Comparison of ENCODE assay signal across 8 cellular contexts in the genomic region with DNA sequence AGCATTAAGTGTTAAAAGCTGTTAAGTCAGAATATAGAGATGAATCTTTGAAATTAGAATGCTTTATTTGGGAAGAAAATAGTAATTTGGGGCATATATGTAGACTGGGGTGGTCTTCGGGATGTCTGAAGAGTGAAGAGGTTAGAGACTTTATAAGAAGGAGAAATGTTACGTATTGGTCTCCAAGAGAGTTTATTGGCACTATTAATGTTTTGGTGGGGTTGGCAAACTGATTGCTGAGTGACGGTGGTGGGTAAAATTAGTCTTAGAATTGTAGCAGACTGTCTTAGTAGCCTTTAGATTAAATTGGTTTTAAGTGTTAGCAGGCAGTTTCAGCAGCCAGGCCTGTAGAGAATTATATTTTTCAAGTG. TPM values are rescaled to one million over a fixed set of nuclear protein-coding genes. Genes with fewer than 3 reads are reported as not detected.
DNase-seq lines count a peak whose midpoint lies in the region; ATAC-seq and TF ChIP-seq lines count a peak whose summit lies in the region.

No MANE protein-coding gene starts in this region.

- no peaks in the 10 kb centered on the region for H3K9me2 ChIP-seq in hepatocyte (replicated peaks; ENCODE audit: insufficient read depth)

- H4K20me1 ChIP-seq in hepatocyte (ENCODE audit: insufficient read depth, poor library complexity, severe bottlenecking), result no peaks in the 10 kb centered on the region

- H3K4me2 ChIP-seq in hepatocyte, result peak overlapping the region; percentile 78

- TF ChIP-seq POLR2A in spleen (IDR thresholded peaks at IDR 0.05), result no peak

- no peak for TF ChIP-seq CTCF in WI38 (IDR thresholded peaks at IDR 0.05; ENCODE audit: low read depth, low read length)
- TF ChIP-seq CTCF in hepatocyte (IDR thresholded peaks at IDR 0.05; ENCODE audit: poor library complexity), result no peak
- TF ChIP-seq CTCF in spleen (IDR thresholded peaks at IDR 0.05 in 8 of 11, conservative IDR thresholded peaks at IDR 0.05 in 3 of 11), result no peak

- H3K79me2 ChIP-seq in hepatocyte, result no peaks in the 10 kb centered on the region

- DNase-seq in NCI-H2171 treated with DMSO at 0.1 percent for 48 hours (lab: John Stamatoyannopoulos, UW) (peak; percentile 23), NCI-H2171 (lab: John Stamatoyannopoulos, UW) (no peak), hepatocyte (ENCODE audit: low spot score) (no peak), spleen (no peak), RKO (ENCODE audit: low spot score) (no peak)
- no peak for DNase-seq in stimulated activated CD8-positive, alpha-beta memory T cell treated with anti-CD3 and anti-CD28 coated beads, Interleukin-4, amount 100 ng/mL, for 48 hours

- H2AFZ ChIP-seq in hepatocyte, result peak overlapping the region; percentile 77

- no peaks in the 10 kb centered on the region for H3K4me1 ChIP-seq in hepatocyte (ENCODE audit: insufficient read depth)
- H3K4me1 ChIP-seq in spleen, result peaks cover 10 to 46% (median 31%) of the 10 kb centered on the region in 6 donors

- no peaks in the 10 kb centered on the region for H3K27me3 ChIP-seq in hepatocyte
- no peaks in the 10 kb centered on the region for H3K27me3 ChIP-seq in spleen (replicated peaks in 1 of 7)

- H3K9me3 ChIP-seq in hepatocyte (ENCODE audit: low read depth), result no peaks in the 10 kb centered on the region
- H3K9me3 ChIP-seq in spleen, result no peaks in the 10 kb centered on the region

- ATAC-seq in GM21619 (IDR thresholded peaks at IDR 0.05; ENCODE audit: unreplicated experiment), result no peak

- 81% methylated on average over 3 of the region's 3 CpGs for WGBS in hepatocyte (ENCODE audit: low lambda C conversion rate, missing lambda C conversion rate)
- 54 to 86% (median 73%) methylated on average over 3 of the region's 3 CpGs for WGBS in spleen, 5 donors

- H3K27ac ChIP-seq in hepatocyte (peak overlapping the region; percentile 74), spleen (peak overlapping the region; percentile 75 to 87 (median 85))

- peak overlapping the region; percentile 79 for H3K4me3 ChIP-seq in WI38 (ENCODE audit: low read depth, low read length)
- peak overlapping the region; percentile 46 for H3K4me3 ChIP-seq in hepatocyte
- H3K4me3 ChIP-seq in spleen, result peak overlapping the region; percentile 53 to 78 (median 64)

- H3K36me3 ChIP-seq in hepatocyte (replicated peaks; ENCODE audit: insufficient read depth, low read depth), result no peaks in the 10 kb centered on the region
- H3K36me3 ChIP-seq in spleen, result peaks cover 0 to 4% (median 0%) of the 10 kb centered on the region in 6 donors

- intact Hi-C loops in spleen (cut with DNase I; ENCODE audit: low total_unique reads), result no loop called here

RNA-seq across cellular contexts. Expression of gene ATP23, which starts 4.9 kb away (rescaled TPM):
- total RNA-seq in hepatocyte (6.8 and 13.7 TPM in 2 replicates), spleen (1 to 10 TPM; 2.5 to 8.5 (median 4.9) TPM)
- polyA plus RNA-seq in hepatocyte (6.3 and 9.1 TPM in 2 replicates), spleen (10 to 100 TPM in 1 of 3 donors, 1 to 10 TPM in 2; 3.5 to 11.8 (median 9.3) TPM)
